In genomic region chr6:52843600-52843999, GRCh38 we compare ENCODE assay signal across 10 cellular contexts. TPM values are rescaled to one million over a fixed set of nuclear protein-coding genes. Genes with fewer than 3 reads are reported as not detected.
"Had no signal": no experiment of that assay in that cellular context is flagged by ENCODE, and none has a peak within 500 bp of the region (broad histone marks: within the 10 kb centered on the region; RNA-seq: fewer than 3 reads in every experiment).

No MANE protein-coding gene starts in this region.

- H3K27ac ChIP-seq: GM23248 had no signal

- H3K4me3 ChIP-seq: GM23248, HAP-1 had no signal

- DNase-seq: GM23248, GOT3, H7, HFFc6, IMR-90 had no signal

- H3K4me3 Mint-ChIP-seq: HFFc6 had no signal

- FAIRE-seq: HTR-8/SVneo had no signal

- H3K36me3 ChIP-seq: HAP-1 had no signal

- H3K27ac Mint-ChIP-seq: HFFc6 had no signal

- H3K9me3 ChIP-seq: HAP-1 had no signal

- ATAC-seq: HCT116 had no signal

RNA-seq across cellular contexts. Expression of gene GSTA5, which starts 3.0 kb away (rescaled TPM):
- total RNA-seq: GM23248, H4, H7, HFFc6, HT-29, IMR-90 had no signal
- polyA plus RNA-seq: GM23248, IMR-90 had no signal

RNA-seq across cellular contexts. Expression of gene GSTA1, which starts 40.0 kb away (rescaled TPM):
- total RNA-seq: H4, HT-29 had no signal
